In genomic region chr5:135921388-135921787, GRCh38 we compare ENCODE assay signal across 20 cellular contexts. TPM values are rescaled to one million over a fixed set of nuclear protein-coding genes. Genes with fewer than 3 reads are reported as not detected.
DNase-seq lines count a peak whose midpoint lies in the region; ATAC-seq and TF ChIP-seq lines count a peak whose summit lies in the region.
"Had no signal": no experiment of that assay in that cellular context is flagged by ENCODE, and none has a peak within 500 bp of the region (broad histone marks: within the 10 kb centered on the region; RNA-seq: fewer than 3 reads in every experiment).

No MANE protein-coding gene starts in this region.

- no peaks in the 10 kb centered on the region for H3K9me2 ChIP-seq in PC-3 (replicated peaks; ENCODE audit: low read length)

- no peak overlapping the region for H2AFZ ChIP-seq in PC-3 (ENCODE audit: low read length)

- 0 out of 2 replicates have a peak overlapping the region, but pooled peaks have one; percentile 41 for H3K4me2 ChIP-seq in PC-3 (ENCODE audit: low read length)

- ATAC-seq in PC-3 (no peak), GM21737 (IDR thresholded peaks at IDR 0.05; ENCODE audit: unreplicated experiment) (no peak), SK-N-SH treated with all-trans-retinoic acid at 6 μM for 48 hours (no peak), HG02938 (IDR thresholded peaks at IDR 0.05; ENCODE audit: unreplicated experiment) (no peak)
- ATAC-seq: activated CD4-positive, alpha-beta T cell treated with anti-CD3 and anti-CD28 coated beads for 36 hours; stimulated activated effector memory CD8-positive, alpha-beta T cell treated with anti-CD3 and anti-CD28 coated beads, Interleukin-12 subunit alpha, Interleukin-12 subunit beta, amount 100 ng/mL, for 72 hours had no signal

- TF ChIP-seq CTCF in MCF 10A (IDR thresholded peaks at IDR 0.05; ENCODE audit: unreplicated experiment) (no peak), breast epithelium (IDR thresholded peaks at IDR 0.05) (no peak), PC-3 (conservative IDR thresholded peaks at IDR 0.05; ENCODE audit: low read depth, low read length) (no peak), fibroblast of the aortic adventitia (IDR thresholded peaks at IDR 0.05; ENCODE audit: insufficient read depth, low read length) (no peak)

- H3K4me1 ChIP-seq in breast epithelium (no peaks in the 10 kb centered on the region), PC-3 (ENCODE audit: insufficient read depth, low read length) (peaks cover 17% of the 10 kb centered on the region)
- H3K4me1 ChIP-seq: psoas muscle had no signal

- POLR2A ChIA-PET in MCF 10A (lab: Yijun Ruan, JAX) (interaction anchor here (0.6 to 1.8 kb wide), 16 partner anchors 10 to 361 kb away, joined by 3 to 10 read pairs (median 4); partner anchors contain the start of genes SMAD5 and TGFBI), PC-3 (lab: Charles Lee; ENCODE audit: unreplicated experiment) (no interaction called here)

- H3K9ac ChIP-seq in PC-3 (ENCODE audit: low read length): no peak overlapping the region

- peaks cover 0 to 25% of the 10 kb centered on the region in 2 donors for H3K27me3 ChIP-seq in breast epithelium
- H3K27me3 ChIP-seq in PC-3 (ENCODE audit: low read length): no peaks in the 10 kb centered on the region

- H3K4me3 ChIP-seq in breast epithelium (no peak overlapping the region), PC-3 (ENCODE audit: low read length) (no peak overlapping the region), fibroblast of the aortic adventitia (ENCODE audit: low read depth, low read length) (no peak overlapping the region)
- H3K4me3 ChIP-seq: psoas muscle had no signal

- no peak for TF ChIP-seq POLR2A in breast epithelium (IDR thresholded peaks at IDR 0.05)

- peaks cover 7% of the 10 kb centered on the region for H3F3A ChIP-seq in PC-3 (ENCODE audit: low read length, unreplicated experiment)

- CTCF ChIA-PET in MCF 10A (lab: Yijun Ruan, JAX) (interaction anchor here (0.7 to 1.7 kb wide), 4 partner anchors 11 to 33 kb away, joined by 3 read pairs; partner anchors contain the start of gene LECT2), PC-3 (lab: Charles Lee) (interaction anchor here (0.5 kb wide), 1 partner anchor 16 kb away, joined by 4 read pairs; no protein-coding TSS in a partner anchor)

- peak; percentile 72 for DNase-seq in MCF 10A (ENCODE audit: unreplicated experiment)
- no peak for DNase-seq in breast epithelium (ENCODE audit: low spot score in 2 of 2)
- DNase-seq in PC-3: peak; percentile 68
- DNase-seq in fibroblast of the aortic adventitia (ENCODE audit: low read depth): peak; percentile 69
- DNase-seq in DMS153 treated with DMSO at 0.1 percent for 48 hours (lab: John Stamatoyannopoulos, UW; ENCODE audit: unreplicated experiment): no peak
- DNase-seq: activated CD4-positive, alpha-beta T cell treated with anti-CD3 and anti-CD28 coated beads for 36 hours; CD4-positive, CD25-positive, alpha-beta regulatory T cell; DMS53; effector memory CD4-positive, alpha-beta T cell; H7; KBM-7; midbrain; NCI-H2107; psoas muscle had no signal

- no peak overlapping the region for H3K27ac Mint-ChIP-seq in MCF 10A (ENCODE audit: low read depth, unreplicated experiment)
- H3K27ac Mint-ChIP-seq: activated CD4-positive, alpha-beta T cell treated with anti-CD3 and anti-CD28 coated beads for 36 hours; activated T-helper 2 cell treated with anti-CD3 and anti-CD28 coated beads, Interferon-gamma antibody, Interleukin-2, Interleukin-4, amounts not matched to agents 10 μg/mL and 5 μg/mL and 100 μg/mL, durations not matched to agents 14 hours and 24 hours and 36 hours; CD4-positive, CD25-positive, alpha-beta regulatory T cell; stimulated activated effector memory CD8-positive, alpha-beta T cell treated with anti-CD3 and anti-CD28 coated beads, Interleukin-12 subunit alpha, Interleukin-12 subunit beta, amount 100 ng/mL, for 72 hours had no signal

- H3K4me3 Mint-ChIP-seq in MCF 10A (ENCODE audit: unreplicated experiment): no peak overlapping the region
- H3K4me3 Mint-ChIP-seq: activated CD4-positive, alpha-beta T cell treated with anti-CD3 and anti-CD28 coated beads for 36 hours; CD4-positive, CD25-positive, alpha-beta regulatory T cell; stimulated activated effector memory CD8-positive, alpha-beta T cell treated with anti-CD3 and anti-CD28 coated beads, Interleukin-12 subunit alpha, Interleukin-12 subunit beta, amount 100 ng/mL, for 72 hours had no signal

- BruUV-seq in MCF 10A (replicated peaks; lab: Mats Ljungman, UMichigan) (no TSS peak), PC-3 (replicated peaks; lab: Mats Ljungman, UMichigan) (no TSS peak)

- H3K9me3 ChIP-seq in breast epithelium (no peaks in the 10 kb centered on the region), PC-3 (ENCODE audit: low read length) (no peaks in the 10 kb centered on the region)
- H3K9me3 ChIP-seq: psoas muscle had no signal

- peaks cover 84% of the 10 kb centered on the region for H3K27me3 Mint-ChIP-seq in MCF 10A (ENCODE audit: insufficient read depth, unreplicated experiment)

- no peaks in the 10 kb centered on the region for H3K79me2 ChIP-seq in PC-3 (ENCODE audit: low read length)

- no peaks in the 10 kb centered on the region for H3K9me3 Mint-ChIP-seq in MCF 10A (ENCODE audit: unreplicated experiment)
- H3K9me3 Mint-ChIP-seq: activated T-helper 2 cell treated with anti-CD3 and anti-CD28 coated beads, Interferon-gamma antibody, Interleukin-2, Interleukin-4, amounts not matched to agents 10 μg/mL and 5 μg/mL and 100 μg/mL, durations not matched to agents 14 hours and 24 hours and 36 hours; stimulated activated effector memory CD8-positive, alpha-beta T cell treated with anti-CD3 and anti-CD28 coated beads, Interleukin-12 subunit alpha, Interleukin-12 subunit beta, amount 100 ng/mL, for 72 hours had no signal

- intact Hi-C loops in MCF 10A (cut with micrococcal nuclease): no loop called here
- intact Hi-C loops in breast epithelium (cut with DNase I; ENCODE audit: low total_unique reads): no loop called here
- intact Hi-C loops in PC-3 (cut with micrococcal nuclease): no loop called here

- no peak overlapping the region for H3K27ac ChIP-seq in breast epithelium
- peak overlapping the region; percentile 65 for H3K27ac ChIP-seq in PC-3 (ENCODE audit: low read length)
- H3K27ac ChIP-seq: psoas muscle had no signal

- H3K36me3 ChIP-seq in breast epithelium: no peaks in the 10 kb centered on the region
- no peaks in the 10 kb centered on the region for H3K36me3 ChIP-seq in PC-3 (ENCODE audit: low read depth, low read length)

- H3K36me3 Mint-ChIP-seq in MCF 10A (ENCODE audit: insufficient read depth, unreplicated experiment): no peaks in the 10 kb centered on the region
- H3K36me3 Mint-ChIP-seq: CD4-positive, CD25-positive, alpha-beta regulatory T cell; stimulated activated effector memory CD8-positive, alpha-beta T cell treated with anti-CD3 and anti-CD28 coated beads, Interleukin-12 subunit alpha, Interleukin-12 subunit beta, amount 100 ng/mL, for 72 hours had no signal

- H3K4me1 Mint-ChIP-seq in MCF 10A (ENCODE audit: insufficient read depth, unreplicated experiment): no peaks in the 10 kb centered on the region
- H3K4me1 Mint-ChIP-seq: CD4-positive, CD25-positive, alpha-beta regulatory T cell had no signal

- H4K20me1 ChIP-seq in PC-3 (ENCODE audit: low read length): no peaks in the 10 kb centered on the region

TF ChIP-seq in SK-N-SH treated with all-trans-retinoic acid at 6 μM for 48 hours, 23 proteins besides CTCF, POLR2A, EP300 and RAD21:
- TF ChIP-seq ZC3H10 (CRISPR knock-in tag; IDR thresholded peaks at IDR 0.05): no peak
- no peak for TF ChIP-seq POU6F1 (CRISPR knock-in tag; IDR thresholded peaks at IDR 0.05; ENCODE audit: borderline replicate concordance, low read depth)
- TF ChIP-seq SNAI2 (CRISPR knock-in tag; IDR thresholded peaks at IDR 0.05): no peak
- TF ChIP-seq TOX (CRISPR knock-in tag; IDR thresholded peaks at IDR 0.05; ENCODE audit: borderline replicate concordance): no peak
- no peak for TF ChIP-seq ZNF565 (CRISPR knock-in tag; conservative IDR thresholded peaks at IDR 0.05; ENCODE audit: low read depth)

RNA-seq across cellular contexts. Expression of gene IL9, which starts 25.7 kb away (rescaled TPM):
- total RNA-seq in MCF 10A (2022) (not detected in 2 replicates), breast epithelium (not detected), PC-3 (2014; rRNA removed) (not detected in 2 replicates), fibroblast of the aortic adventitia (ENCODE audit: low replicate concordance) (not detected in 2 replicates)
- total RNA-seq: CD4-positive, CD25-positive, alpha-beta regulatory T cell; cerebellum; H7; psoas muscle had no signal

RNA-seq across cellular contexts. Expression of gene LECT2, which starts 33.4 kb away (rescaled TPM):
- total RNA-seq in MCF 10A (2022) (not detected in 2 replicates), breast epithelium (not detected), PC-3 (2014; rRNA removed) (not detected in 2 replicates), fibroblast of the aortic adventitia (ENCODE audit: low replicate concordance) (not detected in 2 replicates)
- total RNA-seq: activated CD4-positive, alpha-beta T cell treated with anti-CD3 and anti-CD28 coated beads for 36 hours; activated T-helper 2 cell treated with anti-CD3 and anti-CD28 coated beads, Interferon-gamma antibody, Interleukin-2, Interleukin-4, amounts not matched to agents 10 μg/mL and 5 μg/mL and 100 μg/mL, durations not matched to agents 14 hours and 24 hours and 36 hours; CD4-positive, CD25-positive, alpha-beta regulatory T cell; cerebellum; H7; psoas muscle had no signal

Comparison
In these comparisons a context has a peak if more than half of its experiments do, and no peak if none do; other contexts are left out.
1. DNase-seq: peak in MCF 10A (single experiment), PC-3 (single experiment) and fibroblast of the aortic adventitia (single experiment); none in breast epithelium (0 of 2) and DMS153 treated with DMSO at 0.1 percent for 48 hours (single experiment).